8 cellular contexts compared by ENCODE assay signal in genomic region chr17:75405365-75406221, GRCh38. TPM values are rescaled to one million over a fixed set of nuclear protein-coding genes. Genes with fewer than 3 reads are reported as not detected.
DNase-seq lines count a peak whose midpoint lies in the region; ATAC-seq, FAIRE-seq and TF ChIP-seq lines count a peak whose summit lies in the region.

Gene GRB2, minus strand, starts transcription at chr17:75405678. Its CDS starts 12,050 bp downstream, at chr17:75393628.

- peak within 1 kb of the TSS; percentile 92 for H3K9ac ChIP-seq in rectal smooth muscle tissue (ENCODE audit: low read length)

- H3K4me3 ChIP-seq in astrocyte of the cerebellum (ENCODE audit: low read depth, low read length) (peak within 1 kb of the TSS; percentile 99), rectal smooth muscle tissue (ENCODE audit: low read length) (peak within 1 kb of the TSS; percentile 95), vagina (peak within 1 kb of the TSS; percentile 64 to 99)

- H3K27me3 ChIP-seq in rectal smooth muscle tissue (ENCODE audit: control insufficient read depth, insufficient read depth, low read length) (no peaks in the 10 kb centered on the region), vagina (no peaks in the 10 kb centered on the region)

- intact Hi-C loops in vagina (cut with DNase I): no loop called here

- DNase-seq in GM18507 (ENCODE audit: extremely low spot score, insufficient read length, low read depth): peak; percentile 99
- DNase-seq in NCI-H2081 (lab: John Stamatoyannopoulos, UW): peak; percentile 96 to 99
- peak; percentile 99 for DNase-seq in T-helper 9 cell
- peak; percentile 78 for DNase-seq in astrocyte of the cerebellum (ENCODE audit: low read depth)
- DNase-seq in hepatic stellate cell (ENCODE audit: low spot score): peak; percentile 100
- peak; percentile 96 to 97 for DNase-seq in vagina (ENCODE audit: extremely low spot score in 2 of 2)

- peak in 1 of 2 donors; percentile 81 for TF ChIP-seq POLR2A in vagina (IDR thresholded peaks at IDR 0.05)

- no peak for TF ChIP-seq CTCF in astrocyte of the cerebellum (IDR thresholded peaks at IDR 0.05; ENCODE audit: low read depth, low read length, missing control alignments)
- peak in 1 of 3 experiments; percentile 6 for TF ChIP-seq CTCF in vagina (IDR thresholded peaks at IDR 0.05)

- ATAC-seq in HG02981 (IDR thresholded peaks at IDR 0.05; ENCODE audit: unreplicated experiment): peak; percentile 82

- no peaks in the 10 kb centered on the region for H3K36me3 ChIP-seq in rectal smooth muscle tissue (ENCODE audit: control insufficient read depth, insufficient read depth, low read length)
- no peaks in the 10 kb centered on the region for H3K36me3 ChIP-seq in vagina

- no peaks in the 10 kb centered on the region for H3K9me3 ChIP-seq in vagina

- peak; percentile 90 for FAIRE-seq in GM18507 (lab: Jason Lieb, UNC)

- H3K27ac ChIP-seq in rectal smooth muscle tissue (ENCODE audit: low read depth, low read length) (peak within 1 kb of the TSS; percentile 87), vagina (peak within 1 kb of the TSS; percentile 82)

- H3K4me1 ChIP-seq in rectal smooth muscle tissue (ENCODE audit: control insufficient read depth, insufficient read depth, low read length): peaks cover 11% of the 10 kb centered on the region
- peaks cover 38% of the 10 kb centered on the region for H3K4me1 ChIP-seq in vagina

- in situ Hi-C loops in astrocyte of the cerebellum (cut with HindIII; ENCODE audit: low sequenced_read_pairs): no loop called here

RNA-seq across cellular contexts. Expression of gene GRB2, which starts in this region (rescaled TPM):
- total RNA-seq in vagina: 71.9 TPM

Comparison
In these comparisons a context has a peak if more than half of its experiments do, and no peak if none do; other contexts are left out.
1. Peak in every context shown above with its lines: DNase-seq, ATAC-seq, H3K4me3 ChIP-seq and H3K27ac ChIP-seq.